8 cellular contexts compared by ENCODE assay signal in the genomic region with DNA sequence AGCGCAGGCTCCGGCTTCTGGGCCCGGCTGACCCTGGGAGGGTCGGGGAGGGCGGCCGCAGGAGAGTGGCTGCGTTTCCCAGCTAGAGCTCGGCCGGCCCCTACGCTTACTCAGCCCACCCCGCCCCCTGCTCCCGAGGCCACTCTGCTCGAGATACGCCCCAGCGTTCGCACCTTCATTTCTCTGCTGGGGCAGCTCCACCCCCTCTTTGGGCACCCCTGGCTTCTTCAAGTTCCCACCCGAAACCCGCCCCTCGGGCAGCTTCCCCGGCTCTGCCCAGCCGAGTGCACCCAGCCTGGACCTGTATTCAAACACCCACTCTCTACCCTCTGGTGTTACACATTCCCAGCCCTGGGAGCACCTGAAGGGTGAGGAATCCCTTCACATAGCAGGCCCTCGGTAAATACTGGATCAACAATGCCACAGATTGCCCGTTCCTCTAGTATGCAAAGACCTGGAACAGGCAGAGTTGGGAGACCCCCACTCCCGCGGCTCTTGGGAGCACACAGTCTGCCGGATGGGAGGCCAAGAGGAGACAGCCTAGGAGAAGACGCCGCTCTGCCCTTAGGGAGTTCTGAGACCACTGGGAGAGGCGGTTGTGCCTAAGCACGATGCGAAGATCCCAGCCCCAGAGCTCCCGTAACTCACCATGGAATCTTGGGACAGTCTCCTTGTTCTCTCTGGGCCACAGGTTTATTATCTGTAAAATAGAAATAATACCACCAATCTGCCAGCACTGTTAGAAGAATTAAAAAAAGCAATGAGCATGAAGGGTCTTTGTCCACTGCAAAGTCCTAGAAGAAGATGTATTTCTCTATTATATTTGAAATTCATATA. TPM values are rescaled to one million over a fixed set of nuclear protein-coding genes. Genes with fewer than 3 reads are reported as not detected.
DNase-seq lines count a peak whose midpoint lies in the region; ATAC-seq and TF ChIP-seq lines count a peak whose summit lies in the region.

No MANE protein-coding gene starts in this region.

- TF ChIP-seq CTCF in cardiac muscle cell (IDR thresholded peaks at IDR 0.05; ENCODE audit: low read depth, low read length) (no peak), right atrium auricular region (IDR thresholded peaks at IDR 0.05) (no peak)

- intact Hi-C loops in cardiac septum (cut with DNase I): no loop called here

- no peaks in the 10 kb centered on the region for H3K9me3 Mint-ChIP-seq in activated CD8-positive, alpha-beta T cell treated with anti-CD3 and anti-CD28 coated beads, Interleukin-2, amount 10 ng/mL, durations not matched to agents 7 days and 5 days (ENCODE audit: insufficient read depth)

- H3K27me3 Mint-ChIP-seq in activated CD8-positive, alpha-beta T cell treated with anti-CD3 and anti-CD28 coated beads, Interleukin-2, amount 10 ng/mL, durations not matched to agents 7 days and 5 days (ENCODE audit: low read depth): peaks cover 14% of the 10 kb centered on the region

- no peaks in the 10 kb centered on the region for H3K36me3 Mint-ChIP-seq in activated CD8-positive, alpha-beta T cell treated with anti-CD3 and anti-CD28 coated beads, Interleukin-2, amount 10 ng/mL, durations not matched to agents 7 days and 5 days (ENCODE audit: low read depth)

- H3K4me3 ChIP-seq in cardiac muscle cell: peak overlapping the region; percentile 45
- peak overlapping the region; percentile 54 to 67 for H3K4me3 ChIP-seq in right atrium auricular region
- peak overlapping the region; percentile 62 for H3K4me3 ChIP-seq in skeletal muscle cell (ENCODE audit: low read depth, low read length)

- POLR2A ChIA-PET in activated CD8-positive, alpha-beta T cell treated with anti-CD3 and anti-CD28 coated beads, Interleukin-2, amount 10 ng/mL, durations not matched to agents 7 days and 5 days (lab: Charles Lee): interaction anchor here (1.3 kb wide), 2 partner anchors 20 to 55 kb away, joined by 3 to 5 read pairs; no protein-coding TSS in a partner anchor

- peaks cover 11% of the 10 kb centered on the region for H3K4me1 Mint-ChIP-seq in activated CD8-positive, alpha-beta T cell treated with anti-CD3 and anti-CD28 coated beads, Interleukin-2, amount 10 ng/mL, durations not matched to agents 7 days and 5 days (ENCODE audit: low read depth)

- H3K27me3 ChIP-seq in cardiac muscle cell (no peaks in the 10 kb centered on the region), right atrium auricular region (no peaks in the 10 kb centered on the region)

- DNase-seq in cardiac muscle cell (ENCODE audit: low read depth in 1 of 2, low spot score in 1 of 2): peak in 1 of 2 donors; percentile 79
- DNase-seq in cardiac septum (ENCODE audit: low spot score): no peak
- DNase-seq in activated CD8-positive, alpha-beta T cell treated with anti-CD3 and anti-CD28 coated beads, Interleukin-2, amount 10 ng/mL, durations not matched to agents 7 days and 5 days: peak; percentile 34
- DNase-seq in right atrium auricular region (ENCODE audit: low spot score): peak; percentile 62
- DNase-seq in skeletal muscle cell (ENCODE audit: low read depth): no peak
- no peak for DNase-seq in NCI-H524 (lab: John Stamatoyannopoulos, UW)
- DNase-seq in SHP77 (lab: John Stamatoyannopoulos, UW): no peak
- DNase-seq in GDM1 (lab: John Stamatoyannopoulos, UW): no peak

- CTCF ChIA-PET in activated CD8-positive, alpha-beta T cell treated with anti-CD3 and anti-CD28 coated beads, Interleukin-2, amount 10 ng/mL, durations not matched to agents 7 days and 5 days (lab: Charles Lee): interaction anchor here (2.4 to 2.9 kb wide), 2 partner anchors 20 to 122 kb away, joined by 13 to 17 read pairs; a partner anchor contains a TSS

- no peaks in the 10 kb centered on the region for H3K36me3 ChIP-seq in cardiac muscle cell
- no peaks in the 10 kb centered on the region for H3K36me3 ChIP-seq in right atrium auricular region

- H3K27ac Mint-ChIP-seq in activated CD8-positive, alpha-beta T cell treated with anti-CD3 and anti-CD28 coated beads, Interleukin-2, amount 10 ng/mL, durations not matched to agents 7 days and 5 days: no peak overlapping the region

- H3K4me1 ChIP-seq in cardiac muscle cell (ENCODE audit: low read depth): peaks cover 31% of the 10 kb centered on the region
- peaks cover 0 to 26% of the 10 kb centered on the region in 2 donors for H3K4me1 ChIP-seq in right atrium auricular region

- no peaks in the 10 kb centered on the region for H3K9me3 ChIP-seq in cardiac muscle cell (ENCODE audit: low read depth)
- H3K9me3 ChIP-seq in right atrium auricular region: no peaks in the 10 kb centered on the region

- H3K4me3 Mint-ChIP-seq in activated CD8-positive, alpha-beta T cell treated with anti-CD3 and anti-CD28 coated beads, Interleukin-2, amount 10 ng/mL, durations not matched to agents 7 days and 5 days: peak overlapping the region; percentile 67

- ATAC-seq in activated CD8-positive, alpha-beta T cell treated with anti-CD3 and anti-CD28 coated beads, Interleukin-2, amount 10 ng/mL, durations not matched to agents 7 days and 5 days: peak; percentile 28

- H3K27ac ChIP-seq in cardiac muscle cell (peak overlapping the region; percentile 93), right atrium auricular region (peak overlapping the region; percentile 43 to 53)

RNA-seq across cellular contexts. Expression of a gene that starts 0.6 kb away (rescaled TPM):
- 10.7 and 12.5 TPM in 2 replicates for total RNA-seq in cardiac muscle cell
- 2.1 and 3.1 TPM in 2 replicates for polyA plus RNA-seq in cardiac muscle cell
- total RNA-seq in cardiac septum: 2.4 TPM
- 1 to 10 TPM; 3.2 to 3.3 TPM for total RNA-seq in activated CD8-positive, alpha-beta T cell treated with anti-CD3 and anti-CD28 coated beads, Interleukin-2, amount 10 ng/mL, durations not matched to agents 7 days and 5 days
- 1 to 10 TPM in 1 of 2 donors, under 1 TPM in 1; 0.85 to 2.9 TPM for total RNA-seq in right atrium auricular region

RNA-seq across cellular contexts. Expression of a gene that starts 16.8 kb away (rescaled TPM):
- total RNA-seq in cardiac muscle cell (3.0 and 4.4 TPM in 2 replicates), cardiac septum (not detected), right atrium auricular region (not detected)
- 4.9 and 5.6 TPM in 2 replicates for polyA plus RNA-seq in cardiac muscle cell
- 1 to 10 TPM; 7.8 to 9.1 TPM for total RNA-seq in activated CD8-positive, alpha-beta T cell treated with anti-CD3 and anti-CD28 coated beads, Interleukin-2, amount 10 ng/mL, durations not matched to agents 7 days and 5 days

RNA-seq across cellular contexts. Expression of a gene that starts 30.1 kb away (rescaled TPM):
- 225 and 572 TPM in 2 replicates for total RNA-seq in cardiac muscle cell
- polyA plus RNA-seq in cardiac muscle cell: 943 and 1,052 TPM in 2 replicates
- total RNA-seq in cardiac septum: 55.4 TPM
- total RNA-seq in activated CD8-positive, alpha-beta T cell treated with anti-CD3 and anti-CD28 coated beads, Interleukin-2, amount 10 ng/mL, durations not matched to agents 7 days and 5 days: 100 to 1,000 TPM; 740 to 781 TPM
- total RNA-seq in right atrium auricular region: 10 to 100 TPM; 13.4 to 21.0 TPM

RNA-seq across cellular contexts. Expression of a gene that starts 56.3 kb away (rescaled TPM):
- total RNA-seq in cardiac muscle cell: 158 and 197 TPM in 2 replicates
- polyA plus RNA-seq in cardiac muscle cell: 251 and 266 TPM in 2 replicates
- 187 TPM for total RNA-seq in cardiac septum
- 10 to 100 TPM; 26.2 to 26.7 TPM for total RNA-seq in activated CD8-positive, alpha-beta T cell treated with anti-CD3 and anti-CD28 coated beads, Interleukin-2, amount 10 ng/mL, durations not matched to agents 7 days and 5 days
- total RNA-seq in right atrium auricular region: 100 to 1,000 TPM; 154 to 303 TPM

Comparison
In these comparisons a context has a peak if more than half of its experiments do, and no peak if none do; other contexts are left out.
1. DNase-seq: peak in activated CD8-positive, alpha-beta T cell treated with anti-CD3 and anti-CD28 coated beads, Interleukin-2, amount 10 ng/mL, durations not matched to agents 7 days and 5 days (single experiment) and right atrium auricular region (single experiment); none in cardiac septum (single experiment), skeletal muscle cell (single experiment), NCI-H524 (0 of 2), SHP77 (0 of 2) and GDM1 (single experiment).
2. Peak in every context shown above with its lines, with median percentiles within 50 percentile points of each other: H3K4me3 ChIP-seq.